In the genomic region with DNA sequence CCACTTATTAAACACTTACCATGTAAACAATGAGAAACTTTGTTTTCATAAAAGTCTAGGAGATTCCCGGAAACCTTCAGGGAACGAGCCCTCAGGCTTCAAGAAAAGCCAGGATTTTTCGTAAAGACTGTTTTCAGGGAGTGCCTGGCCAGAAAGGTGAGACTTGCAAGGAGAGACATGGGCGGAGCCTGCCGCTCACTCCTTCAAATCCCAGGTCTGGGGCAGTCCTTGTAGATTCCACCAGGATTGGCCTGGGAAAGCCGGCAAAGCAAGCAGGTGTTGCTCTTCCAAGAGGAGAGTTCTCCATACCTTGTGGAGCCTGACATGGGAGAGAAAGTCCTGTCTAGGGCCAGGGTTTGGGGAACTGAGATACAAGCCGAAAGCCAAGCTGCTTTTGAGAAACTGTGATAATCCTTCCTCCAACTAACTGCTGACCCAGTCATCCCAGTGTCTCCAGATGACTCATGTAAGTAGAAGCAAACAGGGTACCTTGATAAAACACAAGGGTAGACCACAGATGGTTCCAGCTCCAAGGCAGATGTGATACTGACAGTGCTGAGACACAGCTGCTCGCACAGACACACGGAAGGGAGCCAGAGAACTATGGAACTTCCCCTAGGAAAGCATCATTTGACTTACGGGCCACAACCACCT, we compare ENCODE assay signal across 10 cellular contexts.
DNase-seq lines count a peak whose midpoint lies in the region; ATAC-seq and TF ChIP-seq lines count a peak whose summit lies in the region.
"Had no signal": no experiment of that assay in that cellular context is flagged by ENCODE, and none has a peak within 500 bp of the region (broad histone marks: within the 10 kb centered on the region; RNA-seq: fewer than 3 reads in every experiment).

No MANE protein-coding gene starts in this region.

- H3K27me3 ChIP-seq in RWPE2 (ENCODE audit: insufficient read depth, poor library complexity, severe bottlenecking) = no peaks in the 10 kb centered on the region

- H3K4me1 ChIP-seq in RWPE2 (ENCODE audit: insufficient read depth, poor library complexity, severe bottlenecking) (no peaks in the 10 kb centered on the region), mesodermal cell (ENCODE audit: control insufficient read depth, insufficient read depth, low read length, poor library complexity, severe bottlenecking) (peaks cover 47% of the 10 kb centered on the region)

- no peak for TF ChIP-seq CTCF in RWPE2 (IDR thresholded peaks at IDR 0.05; ENCODE audit: poor library complexity, severe bottlenecking)

- CTCF ChIA-PET in activated CD8-positive, alpha-beta T cell treated with anti-CD3 and anti-CD28 coated beads, Interleukin-2, amount 10 ng/mL, durations not matched to agents 7 days and 5 days (lab: Charles Lee) = no interaction called here

- H3K27me3 Mint-ChIP-seq in activated CD8-positive, alpha-beta T cell treated with anti-CD3 and anti-CD28 coated beads, Interleukin-2, amount 10 ng/mL, durations not matched to agents 7 days and 5 days (ENCODE audit: low read depth) = peaks cover 8% of the 10 kb centered on the region

- no peak overlapping the region for H3K4me3 ChIP-seq in RWPE2 (ENCODE audit: severe bottlenecking)
- H3K4me3 ChIP-seq in mesodermal cell (ENCODE audit: extremely low read depth, insufficient read depth, low read length, poor library complexity, severe bottlenecking) = no peak overlapping the region
- H3K4me3 ChIP-seq: lung had no signal

- no peak overlapping the region for H3K27ac ChIP-seq in RWPE2 (ENCODE audit: poor library complexity, severe bottlenecking)
- peak overlapping the region; percentile 32 for H3K27ac ChIP-seq in mesodermal cell (ENCODE audit: low read depth, low read length, severe bottlenecking)
- H3K27ac ChIP-seq: HL-60 had no signal

- H3K9me3 ChIP-seq in RWPE2 (ENCODE audit: severe bottlenecking) (no peaks in the 10 kb centered on the region), mesodermal cell (ENCODE audit: control insufficient read depth, low read length) (no peaks in the 10 kb centered on the region)

- DNase-seq in RWPE2 (ENCODE audit: low spot score) (no peak), NCI-H128 (lab: John Stamatoyannopoulos, UW; ENCODE audit: unreplicated experiment) (no peak)
- no peak for DNase-seq in activated CD8-positive, alpha-beta T cell treated with anti-CD3 and anti-CD28 coated beads, Interleukin-2, amount 10 ng/mL, durations not matched to agents 7 days and 5 days
- no peak for DNase-seq in stimulated activated CD4-positive, alpha-beta T cell treated with anti-CD3 and anti-CD28 coated beads, Interleukin-4, amount 100 ng/mL, for 24 hours
- no peak for DNase-seq in effector CD8-positive, alpha-beta T cell (lab: John Stamatoyannopoulos, UW)

- no peak overlapping the region for H3K4me3 Mint-ChIP-seq in activated CD8-positive, alpha-beta T cell treated with anti-CD3 and anti-CD28 coated beads, Interleukin-2, amount 10 ng/mL, durations not matched to agents 7 days and 5 days

- ATAC-seq in GM18867 (IDR thresholded peaks at IDR 0.05; ENCODE audit: unreplicated experiment) = peak; percentile 55
- peak; percentile 47 for ATAC-seq in HG02571 (IDR thresholded peaks at IDR 0.05; ENCODE audit: unreplicated experiment)
- peak; percentile 33; the same call in 1 of the 3 replicates for ATAC-seq in RWPE2 (ENCODE audit: low read depth)
- ATAC-seq in activated CD8-positive, alpha-beta T cell treated with anti-CD3 and anti-CD28 coated beads, Interleukin-2, amount 10 ng/mL, durations not matched to agents 7 days and 5 days = no peak

- no peak overlapping the region for H3K27ac Mint-ChIP-seq in activated CD8-positive, alpha-beta T cell treated with anti-CD3 and anti-CD28 coated beads, Interleukin-2, amount 10 ng/mL, durations not matched to agents 7 days and 5 days

- no peaks in the 10 kb centered on the region for H3K36me3 Mint-ChIP-seq in activated CD8-positive, alpha-beta T cell treated with anti-CD3 and anti-CD28 coated beads, Interleukin-2, amount 10 ng/mL, durations not matched to agents 7 days and 5 days (ENCODE audit: low read depth)

- H3K36me3 ChIP-seq in RWPE2 (ENCODE audit: low read depth) (0 out of 2 replicates have a peak, but pooled peaks cover 4% of the 10 kb centered on the region), mesodermal cell (ENCODE audit: control insufficient read depth, insufficient read depth, low read length) (peaks cover 57% of the 10 kb centered on the region)

- POLR2A ChIA-PET in activated CD8-positive, alpha-beta T cell treated with anti-CD3 and anti-CD28 coated beads, Interleukin-2, amount 10 ng/mL, durations not matched to agents 7 days and 5 days (lab: Charles Lee) = no interaction called here

- H3K4me1 Mint-ChIP-seq in activated CD8-positive, alpha-beta T cell treated with anti-CD3 and anti-CD28 coated beads, Interleukin-2, amount 10 ng/mL, durations not matched to agents 7 days and 5 days (ENCODE audit: low read depth) = peaks cover 2% of the 10 kb centered on the region

- no peaks in the 10 kb centered on the region for H3K9me3 Mint-ChIP-seq in activated CD8-positive, alpha-beta T cell treated with anti-CD3 and anti-CD28 coated beads, Interleukin-2, amount 10 ng/mL, durations not matched to agents 7 days and 5 days (ENCODE audit: insufficient read depth)

- 87 to 90% methylated on average over 8 of the region's 10 CpGs for WGBS in mesodermal cell (ENCODE audit: insufficient coverage in 2 of 2), 2 experiments
